ENCODE assay signal across 9 cellular contexts in the genomic region with DNA sequence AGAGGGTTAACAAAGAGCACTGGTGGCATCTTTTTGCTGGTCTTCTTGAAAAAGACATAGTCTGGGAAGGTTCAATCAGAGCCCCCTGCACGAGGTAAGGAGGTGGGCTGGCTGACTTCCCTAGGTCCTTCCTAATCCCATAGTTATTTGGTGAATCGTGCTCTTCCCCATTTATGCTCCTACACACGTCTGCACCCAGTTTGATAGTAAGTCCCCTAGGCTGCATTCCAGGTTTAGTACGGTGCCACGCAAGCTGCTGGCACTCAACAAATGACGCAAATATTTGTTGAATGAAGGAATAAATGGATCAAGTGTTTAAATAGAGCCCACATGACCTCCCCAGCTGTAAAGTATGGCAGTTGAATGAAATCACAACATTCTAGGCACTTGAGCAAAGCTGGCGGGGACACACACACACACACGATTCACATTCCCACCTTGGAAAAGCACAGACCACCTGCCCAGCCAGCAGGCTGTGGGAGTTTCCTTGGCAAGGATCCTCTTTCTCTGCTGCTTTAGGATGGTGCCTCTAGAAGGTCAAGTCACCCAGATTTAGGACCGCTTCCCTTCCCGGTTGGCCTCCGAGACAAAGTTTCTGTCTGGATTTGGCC. TPM values are rescaled to one million over a fixed set of nuclear protein-coding genes. Genes with fewer than 3 reads are reported as not detected.
DNase-seq lines count a peak whose midpoint lies in the region; TF ChIP-seq lines count a peak whose summit lies in the region.
"Had no signal": no experiment of that assay in that cellular context is flagged by ENCODE, and none has a peak within 500 bp of the region (broad histone marks: within the 10 kb centered on the region; RNA-seq: fewer than 3 reads in every experiment).

No MANE protein-coding gene starts in this region.

- DNase-seq in Daoy (ENCODE audit: low read depth) (peak; percentile 32), NCI-H748 (lab: John Stamatoyannopoulos, UW; ENCODE audit: unreplicated experiment) (peak; percentile 78), fibroblast of mammary gland (ENCODE audit: low read depth) (no peak), prostate gland (ENCODE audit: low spot score) (no peak), iPS-NIHi11 (ENCODE audit: low spot score) (no peak), KBM-7 (no peak)
- DNase-seq in stimulated activated CD4-positive, alpha-beta T cell treated with anti-CD3 and anti-CD28 coated beads, Interleukin-15, amount 100 ng/mL, for 24 hours: no peak
- DNase-seq in activated CD8-positive, alpha-beta memory T cell treated with anti-CD3 and anti-CD28 coated beads, Interleukin-2, amount 50 U/mL, for 4 hours: no peak
- DNase-seq: effector CD4-positive, alpha-beta T cell had no signal

- no peaks in the 10 kb centered on the region for H3K27me3 ChIP-seq in prostate gland (replicated peaks; ENCODE audit: insufficient read depth)

- intact Hi-C loops in prostate gland (cut with DNase I): no loop called here

- H3K36me3 ChIP-seq in prostate gland: no peaks in the 10 kb centered on the region

- 6% methylated on average over 11 of the region's 11 CpGs for WGBS in prostate gland

- in situ Hi-C loops in KBM-7 (cut with MboI; ENCODE audit: low pct_unique_long_range_greater_than_20kb, low sequenced_read_pairs): no loop called here

- no peak for TF ChIP-seq CTCF in fibroblast of mammary gland (conservative IDR thresholded peaks at IDR 0.05; ENCODE audit: control insufficient read depth, insufficient read depth, low read depth, low read length)
- no peak for TF ChIP-seq CTCF in prostate gland (IDR thresholded peaks at IDR 0.05)

- no peaks in the 10 kb centered on the region for H3K9me3 ChIP-seq in prostate gland

- H3K4me1 ChIP-seq in prostate gland (replicated peaks): peaks cover 5% of the 10 kb centered on the region

- TF ChIP-seq POLR2A in prostate gland (IDR thresholded peaks at IDR 0.05): no peak

- H3K27ac ChIP-seq in prostate gland: no peak overlapping the region

- H3K4me3 ChIP-seq in fibroblast of mammary gland (ENCODE audit: control insufficient read depth, low read depth, low read length) (peak overlapping the region; percentile 12), prostate gland (peak overlapping the region; percentile 15 to 23)

RNA-seq across cellular contexts. Expression of a gene that starts 0.9 kb away (rescaled TPM):
- total RNA-seq in Daoy (2014; rRNA removed; shearing (Covaris generic)): 0.03 and 0.29 TPM in 2 replicates
- total RNA-seq in prostate gland: under 1 TPM; 0.09 to 0.34 TPM

RNA-seq across cellular contexts. Expression of a gene that starts 30.0 kb away (rescaled TPM):
- total RNA-seq in Daoy (2014; rRNA removed; shearing (Covaris generic)): 24.3 and 28.8 TPM in 2 replicates
- total RNA-seq in prostate gland: 10 to 100 TPM; 33.0 to 44.0 TPM

RNA-seq across cellular contexts. Expression of a gene that starts 30.2 kb away (rescaled TPM):
- 99.9 and 104 TPM in 2 replicates for total RNA-seq in Daoy (2014; rRNA removed; shearing (Covaris generic))
- total RNA-seq in prostate gland: 1 to 10 TPM in 1 of 2 donors, under 1 TPM in 1; 0.96 to 4.7 TPM

Comparison
In these comparisons a context has a peak if more than half of its experiments do, and no peak if none do; other contexts are left out.
1. DNase-seq: peak in Daoy (single experiment) and NCI-H748 (single experiment); none in fibroblast of mammary gland (single experiment), prostate gland (single experiment), stimulated activated CD4-positive, alpha-beta T cell treated with anti-CD3 and anti-CD28 coated beads, Interleukin-15, amount 100 ng/mL, for 24 hours (single experiment), iPS-NIHi11 (single experiment), activated CD8-positive, alpha-beta memory T cell treated with anti-CD3 and anti-CD28 coated beads, Interleukin-2, amount 50 U/mL, for 4 hours (single experiment) and KBM-7 (single experiment).
2. RNA of a gene that starts 30.2 kb away (total RNA-seq): 99.9 to 104 TPM in Daoy; 0.96 to 4.7 TPM in prostate gland; every median in the first group is over 10 times any median in the second.